ENCODE assay signal across 8 cellular contexts in genomic region chr1:155977607-155978324, GRCh38. TPM values are rescaled to one million over a fixed set of nuclear protein-coding genes. Genes with fewer than 3 reads are reported as not detected.
DNase-seq lines count a peak whose midpoint lies in the region; ATAC-seq, FAIRE-seq and TF ChIP-seq lines count a peak whose summit lies in the region.

No MANE protein-coding gene starts in this region.

- no peak for TF ChIP-seq EP300 in A549 (IDR thresholded peaks at IDR 0.05)

- H3K79me2 ChIP-seq in mammary epithelial cell (ENCODE audit: insufficient read depth, low read length) = peaks cover 91% of the 10 kb centered on the region

- no peaks in the 10 kb centered on the region for H3K9me3 ChIP-seq in A549
- no peaks in the 10 kb centered on the region for H3K9me3 ChIP-seq in HAP-1
- no peaks in the 10 kb centered on the region for H3K9me3 ChIP-seq in mammary epithelial cell (replicated peaks; ENCODE audit: insufficient read depth, low read length)

- no peak for TF ChIP-seq RAD21 in A549 (conservative IDR thresholded peaks at IDR 0.05 in 1 of 2, IDR thresholded peaks at IDR 0.05 in 1 of 2)

- FAIRE-seq in A549 (lab: Jason Lieb, UNC) = no peak

- no peak for TF ChIP-seq POLR2A in A549 (IDR thresholded peaks at IDR 0.05; ENCODE audit: low read length)

- H3K4me3 ChIP-seq in A549 (peak overlapping the region; percentile 90), HAP-1 (peak overlapping the region; percentile 94), mammary epithelial cell (replicated peaks in 1 of 3; ENCODE audit: insufficient read depth in 1 of 3, low read depth in 2 of 3, low read length in 3 of 3) (peak overlapping the region; percentile 82 to 91 (median 91))

- intact Hi-C loops in mammary epithelial cell (cut with micrococcal nuclease) = loop anchor here (1.0 to 5.0 kb wide), 2 partner anchors 15 to 120 kb away; partner anchors contain the start of genes GON4L and SYT11

- CTCF ChIA-PET in A549 (lab: Yijun Ruan, JAX) = interaction anchor here (0.6 to 24.7 kb wide), 11 partner anchors 8 to 384 kb away, joined by 3 to 423 read pairs (median 7); partner anchors contain the start of gene RXFP4
- CTCF ChIA-PET in mammary epithelial cell (lab: Charles Lee; ENCODE audit: low non-redundant PET) = interaction anchor here (0.6 to 0.7 kb wide), 3 partner anchors 12 to 129 kb away, joined by 3 to 23 read pairs (median 6); no protein-coding TSS in a partner anchor

- peak overlapping the region; percentile 98 to 99 for H3K27ac ChIP-seq in A549
- H3K27ac ChIP-seq in mammary epithelial cell (ENCODE audit: insufficient read depth, low read depth, low read length) = peak overlapping the region; percentile 76

- no TSS peak for BruUV-seq in mammary epithelial cell (replicated peaks; lab: Mats Ljungman, UMichigan)

- TF ChIP-seq CTCF in A549 (IDR thresholded peaks at IDR 0.05) = no peak
- no peak for TF ChIP-seq CTCF in mammary epithelial cell (conservative IDR thresholded peaks at IDR 0.05 in 1 of 2, IDR thresholded peaks at IDR 0.05 in 1 of 2; ENCODE audit: extremely low read depth in 1 of 2, insufficient read depth in 1 of 2, low read depth in 1 of 2, low read length in 2 of 2)

- dilution Hi-C loops in mammary epithelial cell (cut with HindIII; ENCODE audit: low sequenced_read_pairs) = no loop called here

- peak overlapping the region; percentile 92 for H3K9ac ChIP-seq in mammary epithelial cell (ENCODE audit: insufficient read depth, low read length)

- no peaks in the 10 kb centered on the region for H3K27me3 ChIP-seq in HAP-1 (ENCODE audit: low read depth)
- H3K27me3 ChIP-seq in mammary epithelial cell (ENCODE audit: insufficient read depth, low read length) = no peaks in the 10 kb centered on the region

- H2AFZ ChIP-seq in mammary epithelial cell (ENCODE audit: low read depth, low read length) = peak overlapping the region; percentile 75

- in situ Hi-C loops in HAP-1 (cut with MboI; ENCODE audit: low sequenced_read_pairs) = no loop called here
- in situ Hi-C loops in mammary epithelial cell (cut with MboI; ENCODE audit: low sequenced_read_pairs in 2 of 2) = no loop called here

- H4K20me1 ChIP-seq in mammary epithelial cell (ENCODE audit: insufficient read depth, low read length) = no peaks in the 10 kb centered on the region

- H3K4me2 ChIP-seq in A549 = peak overlapping the region; percentile 93
- H3K4me2 ChIP-seq in mammary epithelial cell (ENCODE audit: insufficient read depth, low read depth, low read length) = peak overlapping the region; percentile 92

- DNase-seq in A549 (ENCODE audit: low read depth in 1 of 2, low spot score in 1 of 2) (peak in 1 of 2 experiments; percentile 33), HAP-1 (ENCODE audit: low spot score in 2 of 2) (peak in 1 of 2 experiments; percentile 64), T-helper 9 cell (peak; percentile 37), mammary epithelial cell (peak; percentile 58), left lobe of liver (ENCODE audit: low spot score) (no peak)
- peak; percentile 78 for DNase-seq in stimulated activated CD4-positive, alpha-beta T cell treated with anti-CD3 and anti-CD28 coated beads, Interleukin-4, amount 100 ng/mL, for 24 hours

- peak; percentile 24 to 63; a peak in 5 of 6 replicates for ATAC-seq in A549
- peak; percentile 56 for ATAC-seq in left lobe of liver
- no peak for ATAC-seq in HG02571 (IDR thresholded peaks at IDR 0.05; ENCODE audit: unreplicated experiment)
- no peak for ATAC-seq in GM19463 (IDR thresholded peaks at IDR 0.05; ENCODE audit: unreplicated experiment)

- H3K36me3 ChIP-seq in HAP-1 (replicated peaks) (no peaks in the 10 kb centered on the region; the same call in 1 of the 2 replicates), mammary epithelial cell (ENCODE audit: insufficient read depth, low read length) (peaks cover 2% of the 10 kb centered on the region)

- WGBS in A549 (ENCODE audit: missing lambda C conversion rate) = 2% methylated on average over 19 of the region's 53 CpGs
- under 1% methylated on average over 18 of the region's 53 CpGs for WGBS in mammary epithelial cell (ENCODE audit: low coverage, missing lambda C conversion rate)

- H3K4me1 ChIP-seq in A549 (peaks cover 73% of the 10 kb centered on the region), HAP-1 (peaks cover 19% of the 10 kb centered on the region), mammary epithelial cell (ENCODE audit: insufficient read depth, low read length) (peaks cover 66% of the 10 kb centered on the region)

- POLR2A ChIA-PET in A549 (lab: Yijun Ruan, JAX) = interaction anchor here (0.6 to 1.3 kb wide), 9 partner anchors 15 to 75 kb away, joined by 3 to 9 read pairs (median 4); partner anchors contain the start of gene KHDC4

TF ChIP-seq in A549, 52 proteins besides CTCF, POLR2A, EP300 and RAD21:
- TF ChIP-seq RCOR1 (IDR thresholded peaks at IDR 0.05; ENCODE audit: low read depth, low read length) = no peak
- no peak for TF ChIP-seq FOSL2 (IDR thresholded peaks at IDR 0.05)
- TF ChIP-seq FOSL2 (CRISPR knock-in tag; IDR thresholded peaks at IDR 0.05) = no peak
- TF ChIP-seq MAX (IDR thresholded peaks at IDR 0.05) = no peak
- TF ChIP-seq SMC3 (IDR thresholded peaks at IDR 0.05) = no peak
- no peak for TF ChIP-seq GATA3 (IDR thresholded peaks at IDR 0.05; ENCODE audit: borderline replicate concordance)
- no peak for TF ChIP-seq CBX8 (IDR thresholded peaks at IDR 0.05)
- no peak for TF ChIP-seq KDM1A (IDR thresholded peaks at IDR 0.05; ENCODE audit: low read depth)
- TF ChIP-seq MYC (IDR thresholded peaks at IDR 0.05; ENCODE audit: borderline replicate concordance, low read length) = no peak
- TF ChIP-seq NPAS2 (CRISPR knock-in tag; IDR thresholded peaks at IDR 0.05; ENCODE audit: borderline replicate concordance) = no peak
TF ChIP-seq in A549: peak in this region for 0.

RNA-seq across cellular contexts. Expression of gene ARHGEF2, which starts 0.6 kb away (rescaled TPM):
- polyA plus RNA-seq in A549 (2011; rRNA removed) (67.4 and 69.1 TPM in 2 replicates), A549 (2017; fragmentation: RNase III; extraction: RNeasy Plus Mini Kit Qiagen cat#74134 plus additional on column Dnase treatment) (21.3 to 21.5 TPM (median 21.5 TPM) in 3 replicates), mammary epithelial cell (69.9 TPM)
- 22.8 and 23.2 TPM in 2 replicates for polyA plus RNA-seq in A549 (2012; cell fraction: cytosol; rRNA removed)
- polyA plus RNA-seq in A549 (2012; cell fraction: nucleus; rRNA removed) = 66.0 and 69.8 TPM in 2 replicates
- 84.0 and 96.7 TPM in 2 replicates for polyA minus RNA-seq in A549 (2011; rRNA and poly(A)+ RNA removed)
- total RNA-seq in mammary epithelial cell (100 to 1,000 TPM in 1 of 2 donors, 10 to 100 TPM in 1; 79.4 to 161 TPM), left lobe of liver (6.5 TPM)
- 60.4 TPM for polyA minus RNA-seq in mammary epithelial cell

RNA-seq across cellular contexts. Expression of gene RXFP4, which starts 36.3 kb away (rescaled TPM):
- polyA plus RNA-seq in A549 (2011; rRNA removed) (0.12 TPM in 1 of 2 replicates, not detected in the other), A549 (2017; fragmentation: RNase III; extraction: RNeasy Plus Mini Kit Qiagen cat#74134 plus additional on column Dnase treatment) (0.06 TPM in 1 of 3 replicates, not detected in the others), mammary epithelial cell (0.07 TPM)
- 0.03 and 0.05 TPM in 2 replicates for polyA plus RNA-seq in A549 (2012; cell fraction: cytosol; rRNA removed)
- polyA plus RNA-seq in A549 (2012; cell fraction: nucleus; rRNA removed) = 0.07 TPM in 1 of 2 replicates, not detected in the other
- polyA minus RNA-seq in A549 (2011; rRNA and poly(A)+ RNA removed) = not detected in 2 replicates
- total RNA-seq in mammary epithelial cell (not detected), left lobe of liver (not detected)
- not detected for polyA minus RNA-seq in mammary epithelial cell

RNA-seq across cellular contexts. Expression of gene SSR2, which starts 43.0 kb away (rescaled TPM):
- 382 and 581 TPM in 2 replicates for polyA plus RNA-seq in A549 (2011; rRNA removed)
- 298 and 314 TPM in 2 replicates for polyA plus RNA-seq in A549 (2012; cell fraction: cytosol; rRNA removed)
- 230 and 535 TPM in 2 replicates for polyA plus RNA-seq in A549 (2012; cell fraction: nucleus; rRNA removed)
- polyA plus RNA-seq in A549 (2017; fragmentation: RNase III; extraction: RNeasy Plus Mini Kit Qiagen cat#74134 plus additional on column Dnase treatment) = 255 to 266 TPM (median 261 TPM) in 3 replicates
- 225 and 325 TPM in 2 replicates for polyA minus RNA-seq in A549 (2011; rRNA and poly(A)+ RNA removed)
- 100 to 1,000 TPM; 158 to 195 TPM for total RNA-seq in mammary epithelial cell
- polyA plus RNA-seq in mammary epithelial cell = 511 TPM
- 194 TPM for polyA minus RNA-seq in mammary epithelial cell
- 95.6 TPM for total RNA-seq in left lobe of liver

RNA-seq across cellular contexts. Expression of gene KHDC4, which starts 43.6 kb away (rescaled TPM):
- polyA plus RNA-seq in A549 (2011; rRNA removed) = 69.9 and 72.3 TPM in 2 replicates
- 22.6 and 30.2 TPM in 2 replicates for polyA plus RNA-seq in A549 (2012; cell fraction: cytosol; rRNA removed)
- polyA plus RNA-seq in A549 (2012; cell fraction: nucleus; rRNA removed) = 52.1 and 67.4 TPM in 2 replicates
- polyA plus RNA-seq in A549 (2017; fragmentation: RNase III; extraction: RNeasy Plus Mini Kit Qiagen cat#74134 plus additional on column Dnase treatment) = 35.7 to 37.9 TPM (median 37.7 TPM) in 3 replicates
- polyA minus RNA-seq in A549 (2011; rRNA and poly(A)+ RNA removed) = 58.0 and 90.2 TPM in 2 replicates
- 10 to 100 TPM; 35.3 to 56.5 TPM for total RNA-seq in mammary epithelial cell
- 28.9 TPM for polyA plus RNA-seq in mammary epithelial cell
- 41.3 TPM for polyA minus RNA-seq in mammary epithelial cell
- total RNA-seq in left lobe of liver = 18.5 TPM

Comparison
In these comparisons a context has a peak if more than half of its experiments do, and no peak if none do; other contexts are left out.
1. ATAC-seq: peak in A549 (2 of 2) and left lobe of liver (single experiment); none in HG02571 (single experiment) and GM19463 (single experiment).
2. RNA of gene ARHGEF2, which starts 0.6 kb away (total RNA-seq): 79.4 to 161 TPM in mammary epithelial cell; 6.5 TPM in left lobe of liver (single experiment); every median in the first group is over 10 times any median in the second.
3. Peak in every context shown above with its lines, with median percentiles within 50 percentile points of each other: H3K4me3 ChIP-seq.